ENCODE assay signal across 17 cellular contexts in genomic region chr18:46821856-46822711, GRCh38.
"Had no signal": no experiment of that assay in that cellular context is flagged by ENCODE, and none has a peak within 500 bp of the region (broad histone marks: within the 10 kb centered on the region; RNA-seq: fewer than 3 reads in every experiment).

No MANE protein-coding gene starts in this region.

- H3K27me3 ChIP-seq: heart right ventricle, neutrophil had no signal

- FAIRE-seq: bronchial epithelial cell, colon, frontal cortex, small intestine had no signal

- DNase-seq: activated B cell treated with CpG ODN at 0.5 μM for 24 hours; activated CD8-positive, alpha-beta memory T cell treated with anti-CD3 and anti-CD28 coated beads, Interleukin-2, amount 50 U/mL, for 4 hours; activated effector memory CD4-positive, alpha-beta T cell treated with Interleukin-2 at 50 U/mL for 16 hours; anterior cingulate cortex; heart right ventricle; islet precursor cell; mammary epithelial cell; naive thymus-derived CD4-positive, alpha-beta T cell; right cardiac atrium; small intestine; substantia nigra; T1000 had no signal

- H3K9me3 ChIP-seq: heart right ventricle, neutrophil had no signal

- ATAC-seq: left lobe of liver; naive thymus-derived CD4-positive, alpha-beta T cell; right cardiac atrium had no signal

- H3K4me3 ChIP-seq: heart right ventricle had no signal

- H3K4me1 ChIP-seq: heart right ventricle had no signal

- H3K36me3 ChIP-seq: neutrophil had no signal

- H3K27ac ChIP-seq: neutrophil had no signal
